Comparison of ENCODE assay signal across 37 cellular contexts in genomic region chr2:15975676-15976075, GRCh38. TPM values are rescaled to one million over a fixed set of nuclear protein-coding genes. Genes with fewer than 3 reads are reported as not detected.
"Had no signal": no experiment of that assay in that cellular context is flagged by ENCODE, and none has a peak within 500 bp of the region (broad histone marks: within the 10 kb centered on the region; RNA-seq: fewer than 3 reads in every experiment).

No MANE protein-coding gene starts in this region.

- H3K9me3 Mint-ChIP-seq: activated CD4-positive, alpha-beta memory T cell treated with anti-CD3 and anti-CD28 coated beads, Interleukin-2, amount 10 ng/mL, durations not matched to agents 7 days and 5 days; activated naive CD4-positive, alpha-beta T cell treated with anti-CD3 and anti-CD28 coated beads, Interleukin-2, amount 50 U/mL, for 24 hours; activated T-helper 2 cell treated with anti-CD3 and anti-CD28 coated beads, Interferon-gamma antibody, Interleukin-2, Interleukin-4, amounts not matched to agents 10 μg/mL and 5 μg/mL and 100 μg/mL, durations not matched to agents 14 hours and 24 hours and 36 hours had no signal

- H3K4me1 Mint-ChIP-seq: activated CD8-positive, alpha-beta memory T cell treated with anti-CD3 and anti-CD28 coated beads, Interleukin-2, amount 10 ng/mL, durations not matched to agents 7 days and 5 days; activated naive CD8-positive, alpha-beta T cell treated with anti-CD3 and anti-CD28 coated beads, Interleukin-2, amount 10 ng/mL, durations not matched to agents 7 days and 5 days had no signal

- H3K36me3 ChIP-seq: Peyer's patch, SJSA1 had no signal

- H3K36me3 Mint-ChIP-seq: activated CD8-positive, alpha-beta memory T cell treated with anti-CD3 and anti-CD28 coated beads, Interleukin-2, amount 10 ng/mL, durations not matched to agents 7 days and 5 days; activated naive CD4-positive, alpha-beta T cell treated with anti-CD3 and anti-CD28 coated beads, Interleukin-2, amount 50 U/mL, for 24 hours; activated naive CD8-positive, alpha-beta T cell treated with anti-CD3 and anti-CD28 coated beads, Interleukin-2, amount 10 ng/mL, durations not matched to agents 7 days and 5 days had no signal

- H3K9me3 ChIP-seq: body of pancreas, Peyer's patch, SJSA1 had no signal

- H3K4me3 ChIP-seq: body of pancreas, Peyer's patch, SJSA1 had no signal

- H3K27ac Mint-ChIP-seq: activated CD4-positive, alpha-beta memory T cell treated with anti-CD3 and anti-CD28 coated beads, Interleukin-2, amount 10 ng/mL, durations not matched to agents 7 days and 5 days; activated CD8-positive, alpha-beta memory T cell treated with anti-CD3 and anti-CD28 coated beads, Interleukin-2, amount 10 ng/mL, durations not matched to agents 7 days and 5 days; activated naive CD4-positive, alpha-beta T cell treated with anti-CD3 and anti-CD28 coated beads, Interleukin-2, amount 50 U/mL, for 24 hours; activated naive CD8-positive, alpha-beta T cell treated with anti-CD3 and anti-CD28 coated beads, Interleukin-2, amount 10 ng/mL, durations not matched to agents 7 days and 5 days; activated T-helper 2 cell treated with anti-CD3 and anti-CD28 coated beads, Interferon-gamma antibody, Interleukin-2, Interleukin-4, amounts not matched to agents 10 μg/mL and 5 μg/mL and 100 μg/mL, durations not matched to agents 14 hours and 24 hours and 36 hours had no signal

- H3K27ac ChIP-seq: body of pancreas, Peyer's patch, SJSA1, VCaP had no signal

- H3K27me3 Mint-ChIP-seq: activated CD4-positive, alpha-beta memory T cell treated with anti-CD3 and anti-CD28 coated beads, Interleukin-2, amount 10 ng/mL, durations not matched to agents 7 days and 5 days; activated CD8-positive, alpha-beta memory T cell treated with anti-CD3 and anti-CD28 coated beads, Interleukin-2, amount 10 ng/mL, durations not matched to agents 7 days and 5 days; activated naive CD4-positive, alpha-beta T cell treated with anti-CD3 and anti-CD28 coated beads, Interleukin-2, amount 50 U/mL, for 24 hours; activated naive CD8-positive, alpha-beta T cell treated with anti-CD3 and anti-CD28 coated beads, Interleukin-2, amount 10 ng/mL, durations not matched to agents 7 days and 5 days had no signal

- H3K4me1 ChIP-seq: body of pancreas, Peyer's patch, SJSA1 had no signal

- H3K27me3 ChIP-seq: body of pancreas, Peyer's patch, SJSA1 had no signal

- H3K4me3 Mint-ChIP-seq: activated CD4-positive, alpha-beta memory T cell treated with anti-CD3 and anti-CD28 coated beads, Interleukin-2, amount 10 ng/mL, durations not matched to agents 7 days and 5 days; activated CD8-positive, alpha-beta memory T cell treated with anti-CD3 and anti-CD28 coated beads, Interleukin-2, amount 10 ng/mL, durations not matched to agents 7 days and 5 days; activated naive CD4-positive, alpha-beta T cell treated with anti-CD3 and anti-CD28 coated beads, Interleukin-2, amount 50 U/mL, for 24 hours; activated naive CD8-positive, alpha-beta T cell treated with anti-CD3 and anti-CD28 coated beads, Interleukin-2, amount 10 ng/mL, durations not matched to agents 7 days and 5 days had no signal

- DNase-seq: activated CD4-positive, alpha-beta memory T cell treated with anti-CD3 and anti-CD28 coated beads, Interleukin-2, amount 10 ng/mL, durations not matched to agents 7 days and 5 days; activated CD4-positive, alpha-beta T cell treated with anti-CD3 and anti-CD28 coated beads for 1 hour; activated CD4-positive, alpha-beta T cell treated with anti-CD3 and anti-CD28 coated beads for 48 hours; activated CD4-positive, CD25-positive, alpha-beta regulatory T cell; activated CD8-positive, alpha-beta memory T cell treated with anti-CD3 and anti-CD28 coated beads for 24 hours; activated CD8-positive, alpha-beta memory T cell treated with anti-CD3 and anti-CD28 coated beads, Interleukin-2, amount 10 ng/mL, durations not matched to agents 7 days and 5 days; activated CD8-positive, alpha-beta memory T cell treated with anti-CD3 and anti-CD28 coated beads, Interleukin-2, amount 50 U/mL, for 48 hours; activated gamma-delta T cell; activated naive CD4-positive, alpha-beta T cell treated with Interleukin-2 at 50 U/mL for 16 hours; activated naive CD8-positive, alpha-beta T cell treated with anti-CD3 and anti-CD28 coated beads, Interleukin-2, amount 10 ng/mL, durations not matched to agents 7 days and 5 days; body of pancreas; central memory CD4-positive, alpha-beta T cell; NCI-H1092 treated with DMSO at 0.1 percent for 48 hours; NCI-H1417; NCI-H146; NCI-H187; NCI-H2029 treated with DMSO at 0.1 percent for 48 hours; NCI-H2107; NCI-H2171; NCI-H510A; NCI-H526; NCI-H748 treated with DMSO at 0.1 percent for 48 hours; NK-92 treated with Interleukin-12 subunit alpha and Interleukin-12 subunit beta, amount 100 ng/mL, for 24 hours; PC-3; Peyer's patch; RPMI8226; SHP77 treated with DMSO at 0.1 percent for 48 hours; T-helper 1 cell; T-helper 2 cell; T-helper 9 cell had no signal

- ATAC-seq: activated CD8-positive, alpha-beta memory T cell treated with anti-CD3 and anti-CD28 coated beads, Interleukin-2, amount 10 ng/mL, durations not matched to agents 7 days and 5 days; body of pancreas; PC-3; SK-N-SH treated with all-trans-retinoic acid at 6 μM for 48 hours had no signal

RNA-seq across cellular contexts. Expression of gene MYCN, which starts 35.3 kb away (rescaled TPM):
- total RNA-seq: activated CD4-positive, alpha-beta memory T cell treated with anti-CD3 and anti-CD28 coated beads, Interleukin-2, amount 10 ng/mL, durations not matched to agents 7 days and 5 days; activated CD8-positive, alpha-beta memory T cell treated with anti-CD3 and anti-CD28 coated beads, Interleukin-2, amount 10 ng/mL, durations not matched to agents 7 days and 5 days; activated naive CD8-positive, alpha-beta T cell treated with anti-CD3 and anti-CD28 coated beads, Interleukin-2, amount 10 ng/mL, durations not matched to agents 7 days and 5 days; activated T-helper 2 cell treated with anti-CD3 and anti-CD28 coated beads, Interferon-gamma antibody, Interleukin-2, Interleukin-4, amounts not matched to agents 10 μg/mL and 5 μg/mL and 100 μg/mL, durations not matched to agents 14 hours and 24 hours and 36 hours; body of pancreas; bronchial epithelial cell; M059J; PC-3 had no signal
